Comparison of ENCODE assay signal across 8 cellular contexts in genomic region chr14:24232645-24233537, GRCh38. TPM values are rescaled to one million over a fixed set of nuclear protein-coding genes. Genes with fewer than 3 reads are reported as not detected.
DNase-seq lines count a peak whose midpoint lies in the region; ATAC-seq and TF ChIP-seq lines count a peak whose summit lies in the region.

Gene GMPR2, plus strand, starts transcription at chr14:24232929. Its CDS starts 325 bp downstream, at chr14:24233254.

- peaks cover 32% of the 10 kb centered on the region for H3K36me3 ChIP-seq in CD4-positive, CD25-positive, alpha-beta regulatory T cell (ENCODE audit: control insufficient read depth, insufficient read depth, low read length)
- H3K36me3 ChIP-seq in OCI-LY1 (ENCODE audit: insufficient read depth, low read length): peaks cover 39% of the 10 kb centered on the region
- peaks cover 0 to 25% (median 15%) of the 10 kb centered on the region in 4 donors for H3K36me3 ChIP-seq in right lobe of liver
- no peaks in the 10 kb centered on the region for H3K36me3 ChIP-seq in testis (ENCODE audit: low read depth, missing control alignments)

- peak within 1 kb of the TSS; percentile 82 for H3K9ac ChIP-seq in OCI-LY1 (ENCODE audit: low read length)

- peaks cover 14 to 79% (median 50%) of the 10 kb centered on the region in 4 donors for H3K4me1 Mint-ChIP-seq in CD4-positive, CD25-positive, alpha-beta regulatory T cell

- peak within 1 kb of the TSS; percentile 89 to 100 (median 96) for H3K4me3 Mint-ChIP-seq in CD4-positive, CD25-positive, alpha-beta regulatory T cell

- no peaks in the 10 kb centered on the region for H3K27me3 Mint-ChIP-seq in CD4-positive, CD25-positive, alpha-beta regulatory T cell

- no peak for TF ChIP-seq POLR2A in right lobe of liver (IDR thresholded peaks at IDR 0.05)
- TF ChIP-seq POLR2A in testis (IDR thresholded peaks at IDR 0.05): no peak

- 0 out of 2 replicates have a peak, but pooled peaks cover 3% of the 10 kb centered on the region for H3F3A ChIP-seq in OCI-LY1 (ENCODE audit: insufficient read depth, low read length)

- ATAC-seq in CD4-positive, CD25-positive, alpha-beta regulatory T cell (ENCODE audit: low read depth in 2 of 2): peak; percentile 16 to 19
- ATAC-seq in GM18867 (IDR thresholded peaks at IDR 0.05; ENCODE audit: unreplicated experiment): peak; percentile 53
- ATAC-seq in HG03025 (IDR thresholded peaks at IDR 0.05; ENCODE audit: low FRiP score, unreplicated experiment): peak; percentile 36
- peak; percentile 64 to 77 (median 69) for ATAC-seq in right lobe of liver

- no peaks in the 10 kb centered on the region for H3K9me2 ChIP-seq in OCI-LY1 (ENCODE audit: low read depth, low read length)

- peak within 1 kb of the TSS; percentile 92 for H3K4me2 ChIP-seq in OCI-LY1 (ENCODE audit: low read length)

- no peak for TF ChIP-seq CTCF in OCI-LY1 (IDR thresholded peaks at IDR 0.05; ENCODE audit: low read length)
- TF ChIP-seq CTCF in right lobe of liver (IDR thresholded peaks at IDR 0.05): no peak
- no peak for TF ChIP-seq CTCF in testis (IDR thresholded peaks at IDR 0.05)

- peaks cover 24% of the 10 kb centered on the region for H3K36me3 Mint-ChIP-seq in CD4-positive, CD25-positive, alpha-beta regulatory T cell

- peak within 1 kb of the TSS; percentile 89 to 94 (median 94) for H3K27ac Mint-ChIP-seq in CD4-positive, CD25-positive, alpha-beta regulatory T cell

- no peaks in the 10 kb centered on the region for H3K9me3 Mint-ChIP-seq in CD4-positive, CD25-positive, alpha-beta regulatory T cell

- H2AFZ ChIP-seq in OCI-LY1 (ENCODE audit: low read length): 0 out of 2 replicates have a peak within 1 kb of the TSS, but pooled peaks have one; percentile 73

- H3K79me2 ChIP-seq in OCI-LY1 (ENCODE audit: insufficient read depth, low read length): peaks cover 17% of the 10 kb centered on the region

- no peaks in the 10 kb centered on the region for H3K27me3 ChIP-seq in CD4-positive, CD25-positive, alpha-beta regulatory T cell (ENCODE audit: control insufficient read depth, insufficient read depth, low read length)
- H3K27me3 ChIP-seq in OCI-LY1 (ENCODE audit: insufficient read depth, low read length): no peaks in the 10 kb centered on the region
- H3K27me3 ChIP-seq in right lobe of liver: no peaks in the 10 kb centered on the region
- H3K27me3 ChIP-seq in testis: no peaks in the 10 kb centered on the region

- peak within 1 kb of the TSS; percentile 94 for H3K4me3 ChIP-seq in CD4-positive, CD25-positive, alpha-beta regulatory T cell (ENCODE audit: low read depth, low read length)
- H3K4me3 ChIP-seq in OCI-LY1 (ENCODE audit: low read depth, low read length, poor library complexity, severe bottlenecking) (peak within 1 kb of the TSS; percentile 87), right lobe of liver (peak within 1 kb of the TSS; percentile 81 to 97 (median 95)), testis (peak within 1 kb of the TSS; percentile 75 to 91)

- WGBS in right lobe of liver (ENCODE audit: insufficient coverage, low coverage, low lambda C conversion rate, missing lambda C conversion rate): 3% methylated on average over 33 of the region's 38 CpGs
- WGBS in testis, 2 donors: 2 to 3% methylated on average over 37 to 38 of the region's 38 CpGs

- H4K20me1 ChIP-seq in OCI-LY1 (ENCODE audit: insufficient read depth, low read length): no peaks in the 10 kb centered on the region

- H3K9me3 ChIP-seq in CD4-positive, CD25-positive, alpha-beta regulatory T cell (ENCODE audit: control insufficient read depth in 2 of 2, low read length in 2 of 2): no peaks in the 10 kb centered on the region
- H3K9me3 ChIP-seq in OCI-LY1 (ENCODE audit: low read length) (no peaks in the 10 kb centered on the region), right lobe of liver (no peaks in the 10 kb centered on the region), testis (no peaks in the 10 kb centered on the region)

- peak within 1 kb of the TSS; percentile 91 for H3K27ac ChIP-seq in CD4-positive, CD25-positive, alpha-beta regulatory T cell (ENCODE audit: insufficient read depth, low read length, poor library complexity, severe bottlenecking)
- H3K27ac ChIP-seq in OCI-LY1 (ENCODE audit: low read depth, low read length, poor library complexity, severe bottlenecking) (peak within 1 kb of the TSS; percentile 70), cingulate gyrus (ENCODE audit: low read depth, low read length) (peak within 1 kb of the TSS; percentile 90), right lobe of liver (peak within 1 kb of the TSS; percentile 74 to 85 (median 76)), testis (peak within 1 kb of the TSS; percentile 72 to 82)

- peaks cover 29% of the 10 kb centered on the region for H3K4me1 ChIP-seq in CD4-positive, CD25-positive, alpha-beta regulatory T cell (ENCODE audit: control insufficient read depth, insufficient read depth, low read length, poor library complexity, severe bottlenecking)
- H3K4me1 ChIP-seq in OCI-LY1 (ENCODE audit: insufficient read depth, low read length, severe bottlenecking): peaks cover 27% of the 10 kb centered on the region
- H3K4me1 ChIP-seq in right lobe of liver: peaks cover 0 to 39% (median 8%) of the 10 kb centered on the region in 4 donors
- H3K4me1 ChIP-seq in testis: peaks cover 19% of the 10 kb centered on the region

- intact Hi-C loops in right lobe of liver (cut with DNase I): no loop called here
- intact Hi-C loops in testis (cut with DNase I; ENCODE audit: low total_unique reads): no loop called here

- peak in 1 of 3 donors; percentile 52 for DNase-seq in CD4-positive, CD25-positive, alpha-beta regulatory T cell
- DNase-seq in right lobe of liver (peak in 1 of 3 donors; percentile 63), testis (no peak), AG20443 (ENCODE audit: low spot score) (no peak)

RNA-seq across cellular contexts. Expression of gene GMPR2, which starts in this region (rescaled TPM):
- total RNA-seq in CD4-positive, CD25-positive, alpha-beta regulatory T cell: 49.0 TPM
- 100 to 1,000 TPM in 3 of 4 donors, 10 to 100 TPM in 1; 95.5 to 117 (median 112) TPM for polyA plus RNA-seq in CD4-positive, CD25-positive, alpha-beta regulatory T cell
- total RNA-seq in right lobe of liver (10 to 100 TPM; 26.2 to 40.2 (median 34.2) TPM), testis (10 to 100 TPM; 30.0 to 42.2 TPM)
- 49.9 TPM for polyA plus RNA-seq in testis (ENCODE audit: insufficient read depth, low read depth, low replicate concordance)

Comparison
In these comparisons a context has a peak if more than half of its experiments do, and no peak if none do; other contexts are left out.
1. ATAC-seq: peak in every context shown above with its lines; median percentile 69 in right lobe of liver; 53 in GM18867; 36 in HG03025; 18 in CD4-positive, CD25-positive, alpha-beta regulatory T cell.